Comparison of ENCODE assay signal across 8 cellular contexts in genomic region chr2:1817256-1818127, GRCh38.
DNase-seq lines count a peak whose midpoint lies in the region; ATAC-seq and TF ChIP-seq lines count a peak whose summit lies in the region.

No MANE protein-coding gene starts in this region.

- H2AFZ ChIP-seq in ACC112 (ENCODE audit: low read length, unreplicated experiment) (peak overlapping the region; percentile 19), PC-3 (ENCODE audit: low read length) (peak overlapping the region; percentile 79)

- CTCF ChIA-PET in PC-3 (lab: Charles Lee): interaction anchor here (0.6 to 1.1 kb wide), 6 partner anchors 8 to 1527 kb away, joined by 3 to 5 read pairs (median 4); no protein-coding TSS in a partner anchor

- peak overlapping the region; percentile 49 for H3K27ac ChIP-seq in ACC112 (ENCODE audit: low read depth, low read length)
- peak overlapping the region; percentile 74 for H3K27ac ChIP-seq in PC-3 (ENCODE audit: low read length)

- no peaks in the 10 kb centered on the region for H4K20me1 ChIP-seq in PC-3 (ENCODE audit: low read length)

- POLR2A ChIA-PET in PC-3 (lab: Charles Lee; ENCODE audit: unreplicated experiment): interaction anchor here (0.6 kb wide), 1 partner anchor 37 kb away, joined by 8 read pairs; no protein-coding TSS in a partner anchor

- no TSS peak for BruUV-seq in PC-3 (replicated peaks; lab: Mats Ljungman, UMichigan)

- no peaks in the 10 kb centered on the region for H3K9me3 ChIP-seq in PC-3 (ENCODE audit: low read length)

- H3K4me3 ChIP-seq in ACC112 (ENCODE audit: low read depth, low read length) (no peak overlapping the region), PC-3 (ENCODE audit: low read length) (peak overlapping the region; percentile 33; the same call in 1 of the 2 replicates)

- H3K27me3 ChIP-seq in ACC112 (ENCODE audit: insufficient read depth, low read length) (peaks cover 19% of the 10 kb centered on the region; the same call in 1 of the 2 replicates), PC-3 (ENCODE audit: low read length) (no peaks in the 10 kb centered on the region)

- peak; percentile 96 for TF ChIP-seq CTCF in PC-3 (conservative IDR thresholded peaks at IDR 0.05; ENCODE audit: low read depth, low read length)

- no peaks in the 10 kb centered on the region for H3K9me2 ChIP-seq in PC-3 (replicated peaks; ENCODE audit: low read length)

- H3K36me3 ChIP-seq in ACC112 (ENCODE audit: insufficient read depth, low read length) (no peaks in the 10 kb centered on the region), PC-3 (ENCODE audit: low read depth, low read length) (no peaks in the 10 kb centered on the region)

- ATAC-seq in GM18517 (IDR thresholded peaks at IDR 0.05; ENCODE audit: unreplicated experiment) (peak; percentile 61), HG03066 (IDR thresholded peaks at IDR 0.05; ENCODE audit: low read depth, unreplicated experiment) (peak; percentile 90), PC-3 (peak; percentile 94)

- intact Hi-C loops in PC-3 (cut with micrococcal nuclease): loop anchor here (1.0 to 2.0 kb wide), 2 partner anchors 67 to 142 kb away; no protein-coding TSS in a partner anchor

- DNase-seq in PC-3 (peak; percentile 89), activated gamma-delta T cell (lab: John Stamatoyannopoulos, UW) (peak; percentile 22), foreskin melanocyte (peak; percentile 43), non-pigmented ciliary epithelial cell (ENCODE audit: low read depth) (peak; percentile 55), stromal cell of bone marrow (ENCODE audit: low read depth) (peak; percentile 95)

- H3F3A ChIP-seq in PC-3 (ENCODE audit: low read length, unreplicated experiment): no peaks in the 10 kb centered on the region

- no peaks in the 10 kb centered on the region for H3K79me2 ChIP-seq in ACC112 (ENCODE audit: control insufficient read depth, insufficient read depth, low read length, unreplicated experiment)
- H3K79me2 ChIP-seq in PC-3 (ENCODE audit: low read length): no peaks in the 10 kb centered on the region

- H3K4me2 ChIP-seq in PC-3 (ENCODE audit: low read length): peak overlapping the region; percentile 70

- peaks cover 7% of the 10 kb centered on the region for H3K4me1 ChIP-seq in ACC112 (ENCODE audit: control insufficient read depth, insufficient read depth, low read length, unreplicated experiment)
- H3K4me1 ChIP-seq in PC-3 (ENCODE audit: insufficient read depth, low read length): peaks cover 23% of the 10 kb centered on the region

- peak overlapping the region; percentile 47 for H3K9ac ChIP-seq in PC-3 (ENCODE audit: low read length)

Comparison
In these comparisons a context has a peak if more than half of its experiments do, and no peak if none do; other contexts are left out.
1. DNase-seq: peak in every context shown above with its lines; median percentile 95 in stromal cell of bone marrow; 89 in PC-3; 55 in non-pigmented ciliary epithelial cell; 43 in foreskin melanocyte; 22 in activated gamma-delta T cell.